In the genomic region with DNA sequence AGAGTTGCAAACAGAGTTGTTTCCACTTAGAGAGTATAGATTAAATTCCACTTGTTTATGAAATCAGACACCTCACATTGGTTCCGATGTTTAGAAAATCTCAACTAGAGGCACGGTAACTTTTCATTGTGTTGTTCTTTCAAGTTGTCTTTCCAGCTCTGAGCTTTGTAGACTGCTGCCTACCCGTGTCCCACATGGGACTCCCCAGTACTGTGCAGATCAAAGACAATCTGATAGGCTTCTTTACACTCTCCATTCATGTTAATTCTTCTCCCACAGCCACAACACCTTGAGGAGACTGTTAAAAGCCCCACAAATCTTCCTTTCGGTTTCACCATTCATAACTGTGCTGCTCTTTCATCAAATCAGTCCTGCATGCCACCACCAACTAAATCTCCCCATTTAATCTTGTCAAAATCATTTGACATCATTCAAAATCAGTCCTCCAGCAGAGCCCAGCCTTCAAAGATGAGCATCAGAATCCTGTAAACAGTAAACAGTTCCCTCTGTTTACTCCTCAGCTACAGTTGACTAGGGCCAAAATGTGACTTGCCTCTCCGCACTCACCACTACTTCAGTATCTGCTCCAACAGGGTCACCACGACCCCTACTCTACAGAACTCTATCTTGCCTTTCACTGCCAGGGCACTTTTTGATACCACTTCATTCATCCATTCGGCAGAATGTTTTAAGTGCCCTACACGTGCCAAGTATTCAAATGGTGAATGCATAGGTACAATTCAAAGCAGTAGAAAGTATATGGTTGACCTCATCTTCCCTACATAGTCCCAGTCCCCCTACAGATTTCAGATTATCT, we compare ENCODE assay signal across 8 cellular contexts. TPM values are rescaled to one million over a fixed set of nuclear protein-coding genes. Genes with fewer than 3 reads are reported as not detected.
DNase-seq lines count a peak whose midpoint lies in the region; ATAC-seq and TF ChIP-seq lines count a peak whose summit lies in the region.

No MANE protein-coding gene starts in this region.

- H3K4me3 ChIP-seq in mammary epithelial cell (replicated peaks in 1 of 3; ENCODE audit: insufficient read depth in 1 of 3, low read depth in 2 of 3, low read length in 3 of 3) (peak overlapping the region in 2 of 3 experiments; percentile 1 to 20), skeletal muscle tissue (ENCODE audit: low read length in 3 of 3) (peak overlapping the region; percentile 0 to 38 (median 18))

- dilution Hi-C loops in mammary epithelial cell (cut with HindIII; ENCODE audit: low sequenced_read_pairs), result no loop called here

- ATAC-seq in HG03565 (IDR thresholded peaks at IDR 0.05; ENCODE audit: unreplicated experiment), result peak; percentile 81

- BruUV-seq in mammary epithelial cell (replicated peaks; lab: Mats Ljungman, UMichigan), result no TSS peak

- no peak overlapping the region for H2AFZ ChIP-seq in mammary epithelial cell (ENCODE audit: low read depth, low read length)

- in situ Hi-C loops in mammary epithelial cell (cut with MboI; ENCODE audit: low sequenced_read_pairs in 2 of 2), result no loop called here

- no peaks in the 10 kb centered on the region for H3K27me3 ChIP-seq in mammary epithelial cell (ENCODE audit: insufficient read depth, low read length)
- H3K27me3 ChIP-seq in skeletal muscle tissue (ENCODE audit: control insufficient read depth in 3 of 3, insufficient read depth in 3 of 3, low read length in 3 of 3), result no peaks in the 10 kb centered on the region

- peaks cover 98% of the 10 kb centered on the region for H3K79me2 ChIP-seq in mammary epithelial cell (ENCODE audit: insufficient read depth, low read length)

- intact Hi-C loops in mammary epithelial cell (cut with micrococcal nuclease), result loop anchor here (2.0 to 5.0 kb wide), 2 partner anchors 61 to 552 kb away; no protein-coding TSS in a partner anchor

- peak overlapping the region; percentile 84 for H3K4me2 ChIP-seq in mammary epithelial cell (ENCODE audit: insufficient read depth, low read depth, low read length)

- H3K36me3 ChIP-seq in mammary epithelial cell (ENCODE audit: insufficient read depth, low read length) (peaks cover 31% of the 10 kb centered on the region), skeletal muscle tissue (ENCODE audit: control insufficient read depth in 3 of 3, insufficient read depth in 3 of 3, low read length in 3 of 3) (no peaks in the 10 kb centered on the region)

- CTCF ChIA-PET in mammary epithelial cell (lab: Charles Lee; ENCODE audit: low non-redundant PET), result no interaction called here

- peaks cover 64% of the 10 kb centered on the region for H3K4me1 ChIP-seq in mammary epithelial cell (ENCODE audit: insufficient read depth, low read length)
- peaks cover 51 to 72% (median 64%) of the 10 kb centered on the region in 3 donors for H3K4me1 ChIP-seq in skeletal muscle tissue (ENCODE audit: control insufficient read depth in 3 of 3, insufficient read depth in 3 of 3, low read length in 3 of 3)

- H3K9me3 ChIP-seq in mammary epithelial cell (replicated peaks; ENCODE audit: insufficient read depth, low read length) (no peaks in the 10 kb centered on the region), skeletal muscle tissue (ENCODE audit: control insufficient read depth in 3 of 3, low read length in 3 of 3) (no peaks in the 10 kb centered on the region)

- H3K9ac ChIP-seq in mammary epithelial cell (ENCODE audit: insufficient read depth, low read length) (peak overlapping the region; percentile 52), skeletal muscle tissue (ENCODE audit: low read depth in 1 of 3, low read length in 3 of 3) (peak overlapping the region in 2 of 3 donors; percentile 9 to 34)

- no peak for TF ChIP-seq CTCF in mammary epithelial cell (conservative IDR thresholded peaks at IDR 0.05 in 1 of 2, IDR thresholded peaks at IDR 0.05 in 1 of 2; ENCODE audit: extremely low read depth in 1 of 2, insufficient read depth in 1 of 2, low read depth in 1 of 2, low read length in 2 of 2)

- DNase-seq in activated gamma-delta T cell treated with Interleukin-2 at 50 U/mL for 16 hours (peak; percentile 6), activated gamma-delta T cell (lab: John Stamatoyannopoulos, UW) (no peak), mammary epithelial cell (peak; percentile 7), AG20443 (ENCODE audit: low spot score) (no peak), SIG-M5 (lab: John Stamatoyannopoulos, UW) (no peak), dedifferentiated amniotic fluid mesenchymal stem cell (ENCODE audit: extremely low spot score) (no peak)

- peak overlapping the region; percentile 97 for H3K27ac ChIP-seq in mammary epithelial cell (ENCODE audit: insufficient read depth, low read depth, low read length)
- H3K27ac ChIP-seq in skeletal muscle tissue (ENCODE audit: low read depth, low read length), result peak overlapping the region; percentile 39

- H4K20me1 ChIP-seq in mammary epithelial cell (ENCODE audit: insufficient read depth, low read length), result peaks cover 43% of the 10 kb centered on the region

- 35% methylated on average over 7 of the region's 8 CpGs for WGBS in mammary epithelial cell (ENCODE audit: low coverage, missing lambda C conversion rate)

RNA-seq across cellular contexts. Expression of a gene that starts 8.3 kb away (rescaled TPM):
- total RNA-seq in mammary epithelial cell, result 1,000 to 10,000 TPM; 5,384 to 5,597 TPM
- polyA plus RNA-seq in mammary epithelial cell, result 10,424 TPM
- polyA minus RNA-seq in mammary epithelial cell, result 5,891 TPM
- 631 TPM for total RNA-seq in skeletal muscle tissue

Comparison
In these comparisons a context has a peak if more than half of its experiments do, and no peak if none do; other contexts are left out.
1. DNase-seq: peak in activated gamma-delta T cell treated with Interleukin-2 at 50 U/mL for 16 hours (single experiment) and mammary epithelial cell (single experiment); none in activated gamma-delta T cell (single experiment), AG20443 (single experiment), SIG-M5 (single experiment) and dedifferentiated amniotic fluid mesenchymal stem cell (single experiment).